21 cellular contexts compared by ENCODE assay signal in the genomic region with DNA sequence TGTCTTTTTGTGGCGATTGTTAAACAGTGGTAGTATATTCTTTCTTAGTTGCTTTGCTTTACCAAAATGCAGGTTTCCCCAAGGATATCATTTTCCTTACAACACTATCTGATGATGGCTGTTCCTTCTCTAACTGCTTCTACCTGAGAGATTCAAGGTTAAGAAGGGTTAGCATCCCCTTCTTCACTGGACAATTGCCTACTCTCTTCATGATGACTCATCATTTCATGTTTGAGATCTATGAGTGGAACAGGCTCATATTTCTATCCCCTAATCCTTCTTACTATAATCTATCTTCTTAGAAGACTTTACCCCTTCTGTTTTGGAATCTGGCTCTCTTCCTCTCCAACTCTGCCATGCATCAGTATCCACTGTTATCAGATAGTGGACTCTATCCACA. TPM values are rescaled to one million over a fixed set of nuclear protein-coding genes. Genes with fewer than 3 reads are reported as not detected.
DNase-seq lines count a peak whose midpoint lies in the region; ATAC-seq, FAIRE-seq and TF ChIP-seq lines count a peak whose summit lies in the region.
"Had no signal": no experiment of that assay in that cellular context is flagged by ENCODE, and none has a peak within 500 bp of the region (broad histone marks: within the 10 kb centered on the region; RNA-seq: fewer than 3 reads in every experiment).

No MANE protein-coding gene starts in this region.

- TF ChIP-seq CTCF in A549 (IDR thresholded peaks at IDR 0.05) (no peak), PC-9 (conservative IDR thresholded peaks at IDR 0.05) (no peak), fibroblast of mammary gland (conservative IDR thresholded peaks at IDR 0.05; ENCODE audit: control insufficient read depth, insufficient read depth, low read depth, low read length) (no peak)

- no peak for TF ChIP-seq POLR2A in A549 (IDR thresholded peaks at IDR 0.05; ENCODE audit: low read length)

- H3K9me2 ChIP-seq in PC-9 (ENCODE audit: insufficient read depth), result no peaks in the 10 kb centered on the region

- no peaks in the 10 kb centered on the region for H3K9me3 ChIP-seq in A549
- no peaks in the 10 kb centered on the region for H3K9me3 ChIP-seq in PC-9 (ENCODE audit: insufficient read depth, low read depth)
- H3K9me3 ChIP-seq: tibial nerve had no signal

- no peak for TF ChIP-seq RAD21 in A549 (conservative IDR thresholded peaks at IDR 0.05 in 1 of 2, IDR thresholded peaks at IDR 0.05 in 1 of 2)

- no peaks in the 10 kb centered on the region for H4K20me1 ChIP-seq in PC-9 (ENCODE audit: insufficient read depth)

- no peak for TF ChIP-seq EP300 in A549 (IDR thresholded peaks at IDR 0.05)

- peak; percentile 11 to 31; a peak in 2 of 6 replicates for ATAC-seq in A549
- no peak for ATAC-seq in HG03571 (IDR thresholded peaks at IDR 0.05; ENCODE audit: unreplicated experiment)
- ATAC-seq: activated CD8-positive, alpha-beta T cell treated with anti-CD3 and anti-CD28 coated beads for 36 hours; activated naive CD4-positive, alpha-beta T cell treated with anti-CD3 and anti-CD28 coated beads, Interleukin-2, amount 50 U/mL, for 72 hours; activated T-cell treated with anti-CD3 and anti-CD28 coated beads, Interleukin-2, amount 50 U/mL, for 4 hours; left cardiac atrium had no signal

- no peak overlapping the region for H2AFZ ChIP-seq in PC-9

- intact Hi-C loops in PC-9 (cut with micrococcal nuclease; ENCODE audit: unreplicated experiment), result no loop called here

- FAIRE-seq in A549 (lab: Jason Lieb, UNC), result no peak

- 93% methylated on average over 1 of the region's 1 CpG for WGBS in A549 (ENCODE audit: missing lambda C conversion rate)

- H3K79me2 ChIP-seq in PC-9 (ENCODE audit: low read depth), result peaks cover 37% of the 10 kb centered on the region

- BruUV-seq in PC-9 (replicated peaks; lab: Mats Ljungman, UMichigan), result no TSS peak

- POLR2A ChIA-PET in A549 (lab: Yijun Ruan, JAX) (interaction anchor here (0.5 kb wide), 1 partner anchor 243 kb away, joined by 9 read pairs; no protein-coding TSS in a partner anchor), PC-9 (lab: Charles Lee; ENCODE audit: unreplicated experiment) (no interaction called here)

- H3K36me3 ChIP-seq in PC-9 (ENCODE audit: low read depth), result no peaks in the 10 kb centered on the region
- H3K36me3 ChIP-seq: tibial nerve had no signal

- H3K4me3 ChIP-seq in A549 (no peak overlapping the region), PC-9 (no peak overlapping the region), fibroblast of mammary gland (ENCODE audit: control insufficient read depth, low read depth, low read length) (no peak overlapping the region)
- H3K4me3 ChIP-seq: tibial nerve had no signal

- DNase-seq in A549 (ENCODE audit: low read depth in 1 of 2, low spot score in 1 of 2) (no peak), HCEC 1CT (peak; percentile 41), PC-9 (no peak), fibroblast of mammary gland (ENCODE audit: low read depth) (peak; percentile 37), GDM1 (lab: John Stamatoyannopoulos, UW) (no peak), NCI-H2171 (lab: John Stamatoyannopoulos, UW) (no peak), kidney glomerular epithelial cell (lab: John Stamatoyannopoulos, UW) (no peak)
- DNase-seq: activated B cell treated with CpG ODN at 0.5 μM for 24 hours; activated CD8-positive, alpha-beta T cell treated with anti-CD3 and anti-CD28 coated beads for 36 hours; activated T-cell treated with anti-CD3 and anti-CD28 coated beads, Interleukin-2, amount 50 U/mL, for 4 hours; cortex of kidney; DMS79 treated with DMSO at 0.1 percent for 48 hours; foreskin melanocyte; left cardiac atrium; NCI-H1436; SIG-M5; stimulated activated naive B cell treated with anti-CD40 and anti-IgM and Interleukin-4, amounts not matched to agents 10 μg/mL and 1 μg/mL and 100 μg/mL, for 72 hours had no signal

- no peaks in the 10 kb centered on the region for H3F3A ChIP-seq in PC-9 (ENCODE audit: insufficient read depth, low read depth)

- H3K27me3 ChIP-seq in PC-9 (ENCODE audit: insufficient read depth, low read depth), result no peaks in the 10 kb centered on the region
- H3K27me3 ChIP-seq: tibial nerve had no signal

- H3K4me2 ChIP-seq in A549, result peak overlapping the region; percentile 52
- H3K4me2 ChIP-seq in PC-9, result no peak overlapping the region

- peak overlapping the region; percentile 52 to 69; a peak in 5 of 6 replicates for H3K27ac ChIP-seq in A549
- H3K27ac ChIP-seq in PC-9, result 0 out of 2 replicates have a peak overlapping the region, but pooled peaks have one; percentile 13
- H3K27ac ChIP-seq: HL-60 had no signal

- CTCF ChIA-PET in A549 (lab: Yijun Ruan, JAX) (interaction anchor here (1.1 kb wide), 1 partner anchor 11 kb away, joined by 3 read pairs; no protein-coding TSS in a partner anchor), PC-9 (lab: Charles Lee) (no interaction called here)

- H3K4me1 ChIP-seq in A549 (peaks cover 86% of the 10 kb centered on the region), PC-9 (replicated peaks; ENCODE audit: insufficient read depth) (peaks cover 11% of the 10 kb centered on the region)

TF ChIP-seq in A549, 52 proteins besides CTCF, POLR2A, EP300 and RAD21:
- TF ChIP-seq HOXA7 (CRISPR knock-in tag; IDR thresholded peaks at IDR 0.05), result no peak
- no peak for TF ChIP-seq ZSCAN20 (CRISPR knock-in tag; IDR thresholded peaks at IDR 0.05)
- no peak for TF ChIP-seq CHD4 (IDR thresholded peaks at IDR 0.05; ENCODE audit: borderline replicate concordance)
- TF ChIP-seq CBX2 (IDR thresholded peaks at IDR 0.05; ENCODE audit: borderline replicate concordance, low read depth), result no peak
- no peak for TF ChIP-seq SREBF2 (IDR thresholded peaks at IDR 0.05)
- TF ChIP-seq CHD2 (IDR thresholded peaks at IDR 0.05; ENCODE audit: low read length, partially characterized antibody), result no peak
- no peak for TF ChIP-seq RFX5 (IDR thresholded peaks at IDR 0.05)
- no peak for TF ChIP-seq FOSL2 (IDR thresholded peaks at IDR 0.05)
- peak; percentile 93 for TF ChIP-seq FOSL2 (CRISPR knock-in tag; IDR thresholded peaks at IDR 0.05)
- TF ChIP-seq HDAC2 (IDR thresholded peaks at IDR 0.05), result no peak
- no peak for TF ChIP-seq RNF2 (IDR thresholded peaks at IDR 0.05; ENCODE audit: borderline replicate concordance, low read depth)
- TF ChIP-seq ZNF302 (CRISPR knock-in tag; IDR thresholded peaks at IDR 0.05), result no peak
- TF ChIP-seq, protein P1, sequence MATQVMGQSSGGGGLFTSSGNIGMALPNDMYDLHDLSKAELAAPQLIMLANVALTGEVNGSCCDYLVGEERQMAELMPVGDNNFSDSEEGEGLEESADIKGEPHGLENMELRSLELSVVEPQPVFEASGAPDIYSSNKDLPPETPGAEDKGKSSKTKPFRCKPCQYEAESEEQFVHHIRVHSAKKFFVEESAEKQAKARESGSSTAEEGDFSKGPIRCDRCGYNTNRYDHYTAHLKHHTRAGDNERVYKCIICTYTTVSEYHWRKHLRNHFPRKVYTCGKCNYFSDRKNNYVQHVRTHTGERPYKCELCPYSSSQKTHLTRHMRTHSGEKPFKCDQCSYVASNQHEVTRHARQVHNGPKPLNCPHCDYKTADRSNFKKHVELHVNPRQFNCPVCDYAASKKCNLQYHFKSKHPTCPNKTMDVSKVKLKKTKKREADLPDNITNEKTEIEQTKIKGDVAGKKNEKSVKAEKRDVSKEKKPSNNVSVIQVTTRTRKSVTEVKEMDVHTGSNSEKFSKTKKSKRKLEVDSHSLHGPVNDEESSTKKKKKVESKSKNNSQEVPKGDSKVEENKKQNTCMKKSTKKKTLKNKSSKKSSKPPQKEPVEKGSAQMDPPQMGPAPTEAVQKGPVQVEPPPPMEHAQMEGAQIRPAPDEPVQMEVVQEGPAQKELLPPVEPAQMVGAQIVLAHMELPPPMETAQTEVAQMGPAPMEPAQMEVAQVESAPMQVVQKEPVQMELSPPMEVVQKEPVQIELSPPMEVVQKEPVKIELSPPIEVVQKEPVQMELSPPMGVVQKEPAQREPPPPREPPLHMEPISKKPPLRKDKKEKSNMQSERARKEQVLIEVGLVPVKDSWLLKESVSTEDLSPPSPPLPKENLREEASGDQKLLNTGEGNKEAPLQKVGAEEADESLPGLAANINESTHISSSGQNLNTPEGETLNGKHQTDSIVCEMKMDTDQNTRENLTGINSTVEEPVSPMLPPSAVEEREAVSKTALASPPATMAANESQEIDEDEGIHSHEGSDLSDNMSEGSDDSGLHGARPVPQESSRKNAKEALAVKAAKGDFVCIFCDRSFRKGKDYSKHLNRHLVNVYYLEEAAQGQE (IDR thresholded peaks at IDR 0.05), result no peak
- TF ChIP-seq, protein P2, sequence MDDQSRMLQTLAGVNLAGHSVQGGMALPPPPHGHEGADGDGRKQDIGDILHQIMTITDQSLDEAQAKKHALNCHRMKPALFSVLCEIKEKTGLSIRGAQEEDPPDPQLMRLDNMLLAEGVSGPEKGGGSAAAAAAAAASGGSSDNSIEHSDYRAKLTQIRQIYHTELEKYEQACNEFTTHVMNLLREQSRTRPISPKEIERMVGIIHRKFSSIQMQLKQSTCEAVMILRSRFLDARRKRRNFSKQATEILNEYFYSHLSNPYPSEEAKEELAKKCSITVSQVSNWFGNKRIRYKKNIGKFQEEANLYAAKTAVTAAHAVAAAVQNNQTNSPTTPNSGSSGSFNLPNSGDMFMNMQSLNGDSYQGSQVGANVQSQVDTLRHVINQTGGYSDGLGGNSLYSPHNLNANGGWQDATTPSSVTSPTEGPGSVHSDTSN (IDR thresholded peaks at IDR 0.05), result no peak
- TF ChIP-seq FOSB (CRISPR knock-in tag; IDR thresholded peaks at IDR 0.05), result no peak
- no peak for TF ChIP-seq GATA3 (IDR thresholded peaks at IDR 0.05; ENCODE audit: borderline replicate concordance)
- no peak for TF ChIP-seq SMC3 (IDR thresholded peaks at IDR 0.05)
- TF ChIP-seq MAZ (IDR thresholded peaks at IDR 0.05; ENCODE audit: borderline replicate concordance, low read depth, low read length), result no peak
- TF ChIP-seq MYC (IDR thresholded peaks at IDR 0.05; ENCODE audit: borderline replicate concordance, low read length), result no peak
- TF ChIP-seq MAFK (IDR thresholded peaks at IDR 0.05; ENCODE audit: partially characterized antibody), result peak; percentile 96
- TF ChIP-seq NFE2L2 (conservative IDR thresholded peaks at IDR 0.05; ENCODE audit: low read length), result peak; percentile 78
- no peak for TF ChIP-seq PHF8 (IDR thresholded peaks at IDR 0.05; ENCODE audit: borderline replicate concordance, low read depth)
- TF ChIP-seq CBX8 (IDR thresholded peaks at IDR 0.05), result no peak

RNA-seq across cellular contexts. Expression of a gene that starts 54.4 kb away (rescaled TPM):
- polyA plus RNA-seq in A549 (2011; rRNA removed) (73.0 and 79.5 TPM in 2 replicates), A549 (2017; fragmentation: RNase III; extraction: RNeasy Plus Mini Kit Qiagen cat#74134 plus additional on column Dnase treatment) (46.5 to 48.8 TPM (median 48.2 TPM) in 3 replicates)
- 14.9 and 18.7 TPM in 2 replicates for polyA plus RNA-seq in A549 (2012; cell fraction: cytosol; rRNA removed)
- polyA plus RNA-seq in A549 (2012; cell fraction: nucleus; rRNA removed), result 10.0 and 13.8 TPM in 2 replicates
- polyA minus RNA-seq in A549 (2011; rRNA and poly(A)+ RNA removed), result 82.2 and 84.0 TPM in 2 replicates
- total RNA-seq in PC-9 (2021), result 48.8 and 52.8 TPM in 2 replicates

Comparison
In these comparisons a context has a peak if more than half of its experiments do, and no peak if none do; other contexts are left out.
1. DNase-seq: peak in HCEC 1CT (single experiment) and fibroblast of mammary gland (single experiment); none in A549 (0 of 2), PC-9 (0 of 2), GDM1 (single experiment), NCI-H2171 (single experiment) and kidney glomerular epithelial cell (single experiment).